10 cellular contexts compared by ENCODE assay signal in genomic region chr2:234451852-234452625, GRCh38. TPM values are rescaled to one million over a fixed set of nuclear protein-coding genes. Genes with fewer than 3 reads are reported as not detected.
DNase-seq lines count a peak whose midpoint lies in the region; ATAC-seq and TF ChIP-seq lines count a peak whose summit lies in the region.
"Had no signal": no experiment of that assay in that cellular context is flagged by ENCODE, and none has a peak within 500 bp of the region (broad histone marks: within the 10 kb centered on the region; RNA-seq: fewer than 3 reads in every experiment).

No MANE protein-coding gene starts in this region.

- peak overlapping the region; percentile 87 to 90 (median 88) for H3K4me3 Mint-ChIP-seq in T-cell
- H3K4me3 Mint-ChIP-seq in stimulated activated memory B cell treated with anti-CD40 and anti-IgM and Interleukin-4, amounts not matched to agents 10 μg/mL and 1 μg/mL and 100 μg/mL, for 72 hours: no peak overlapping the region

- no peaks in the 10 kb centered on the region for H3K9me3 Mint-ChIP-seq in T-cell
- H3K9me3 Mint-ChIP-seq in stimulated activated memory B cell treated with anti-CD40 and anti-IgM and Interleukin-4, amounts not matched to agents 10 μg/mL and 1 μg/mL and 100 μg/mL, for 72 hours: no peaks in the 10 kb centered on the region

- no peak overlapping the region for H3K9ac ChIP-seq in SK-N-SH

- H3K27ac Mint-ChIP-seq in T-cell: peak overlapping the region; percentile 91 to 99
- H3K27ac Mint-ChIP-seq in stimulated activated memory B cell treated with anti-CD40 and anti-IgM and Interleukin-4, amounts not matched to agents 10 μg/mL and 1 μg/mL and 100 μg/mL, for 72 hours: peak overlapping the region; percentile 7

- H3K27me3 Mint-ChIP-seq in T-cell: no peaks in the 10 kb centered on the region
- no peaks in the 10 kb centered on the region for H3K27me3 Mint-ChIP-seq in stimulated activated memory B cell treated with anti-CD40 and anti-IgM and Interleukin-4, amounts not matched to agents 10 μg/mL and 1 μg/mL and 100 μg/mL, for 72 hours

- TF ChIP-seq CTCF in SK-N-SH (IDR thresholded peaks at IDR 0.05): no peak

- peaks cover 82 to 94% (median 94%) of the 10 kb centered on the region in 3 donors for H3K4me1 Mint-ChIP-seq in T-cell
- H3K4me1 Mint-ChIP-seq in stimulated activated memory B cell treated with anti-CD40 and anti-IgM and Interleukin-4, amounts not matched to agents 10 μg/mL and 1 μg/mL and 100 μg/mL, for 72 hours: peaks cover 59% of the 10 kb centered on the region

- no peak overlapping the region for H3K4me2 ChIP-seq in SK-N-SH

- POLR2A ChIA-PET in SK-N-SH (lab: Yijun Ruan, JAX) (no interaction called here), T-cell (lab: Charles Lee) (interaction anchor here (0.6 to 5.2 kb wide), 31 partner anchors 11 to 462 kb away, joined by 3 to 74 read pairs (median 5); partner anchors contain the start of gene ARL4C (in 1 of the 2))

- no peaks in the 10 kb centered on the region for H3K79me2 ChIP-seq in SK-N-SH (ENCODE audit: insufficient read depth)

- peak overlapping the region in 1 of 2 experiments; percentile 59; a peak in 2 of 4 replicates for H3K27ac ChIP-seq in SK-N-SH (ENCODE audit: low read depth in 2 of 2, low read length in 1 of 2)
- H3K27ac ChIP-seq: SK-N-MC had no signal

- H3K4me1 ChIP-seq in SK-N-SH (ENCODE audit: control insufficient read depth in 1 of 2, insufficient read depth in 2 of 2, low read depth in 1 of 2, low read length in 1 of 2): 0 out of 4 replicates have a peak, but pooled peaks cover 0 to 4% of the 10 kb centered on the region in 2 experiments

- no peaks in the 10 kb centered on the region for H3K9me3 ChIP-seq in SK-N-SH
- H3K9me3 ChIP-seq: thoracic aorta had no signal

- ATAC-seq in SK-N-SH treated with all-trans-retinoic acid at 6 μM for 48 hours: no peak
- ATAC-seq in T-cell (replicated peaks in 1 of 4): peak in 3 of 4 experiments; percentile 3 to 11 (median 11)
- no peak for ATAC-seq in stimulated activated memory B cell treated with anti-CD40 and anti-IgM and Interleukin-4, amounts not matched to agents 10 μg/mL and 1 μg/mL and 100 μg/mL, for 72 hours
- no peak for ATAC-seq in GM21360 (IDR thresholded peaks at IDR 0.05; ENCODE audit: unreplicated experiment)

- no peak overlapping the region; the same call in 1 of the 2 replicates for H2AFZ ChIP-seq in SK-N-SH (ENCODE audit: low read depth)

- H3K36me3 ChIP-seq in SK-N-SH (replicated peaks in 1 of 2; ENCODE audit: control insufficient read depth in 1 of 2, insufficient read depth in 2 of 2, low read length in 1 of 2): no peaks in the 10 kb centered on the region
- H3K36me3 ChIP-seq: thoracic aorta had no signal

- 82% methylated on average over 4 of the region's 4 CpGs for WGBS in SK-N-SH (ENCODE audit: low lambda C conversion rate)

- H3F3A ChIP-seq in SK-N-SH (replicated peaks; ENCODE audit: insufficient read depth): no peaks in the 10 kb centered on the region

- TF ChIP-seq RAD21 in SK-N-SH (IDR thresholded peaks at IDR 0.05; ENCODE audit: low read length): no peak

- no peak overlapping the region for H3K4me3 ChIP-seq in SK-N-SH (ENCODE audit: low read depth in 2 of 2, low read length in 1 of 2)
- H3K4me3 ChIP-seq: SK-N-MC, thoracic aorta had no signal

- H4K20me1 ChIP-seq in SK-N-SH (ENCODE audit: insufficient read depth): no peaks in the 10 kb centered on the region

- H3K9me2 ChIP-seq in SK-N-SH: no peaks in the 10 kb centered on the region

- DNase-seq in SK-N-SH: no peak
- peak in 1 of 34 experiments; percentile 40 for DNase-seq in T-cell
- peak; percentile 17 for DNase-seq in fibroblast of gingiva (ENCODE audit: low read depth)
- no peak for DNase-seq in HK-2 (ENCODE audit: unreplicated experiment)
- DNase-seq in RKO (ENCODE audit: low spot score): no peak

- H3K36me3 Mint-ChIP-seq in T-cell: peaks cover 27% of the 10 kb centered on the region
- no peaks in the 10 kb centered on the region for H3K36me3 Mint-ChIP-seq in stimulated activated memory B cell treated with anti-CD40 and anti-IgM and Interleukin-4, amounts not matched to agents 10 μg/mL and 1 μg/mL and 100 μg/mL, for 72 hours

- no peak for TF ChIP-seq EP300 in SK-N-SH (IDR thresholded peaks at IDR 0.05; ENCODE audit: borderline replicate concordance in 1 of 2, low read depth in 1 of 2, low read length in 1 of 2)

- CTCF ChIA-PET in SK-N-SH (lab: Yijun Ruan, JAX) (no interaction called here), T-cell (lab: Charles Lee) (interaction anchor here in 1 of 2 donors (0.7 to 3.2 kb wide), 8 partner anchors 12 to 143 kb away, joined by 3 to 28 read pairs (median 5); partner anchors contain the start of gene ARL4C)

- no peaks in the 10 kb centered on the region for H3K27me3 ChIP-seq in SK-N-SH (ENCODE audit: insufficient read depth)

TF ChIP-seq in SK-N-SH, 30 proteins besides CTCF, POLR2A, EP300 and RAD21:
- TF ChIP-seq JUND (IDR thresholded peaks at IDR 0.05) (0 out of 2 replicates have a peak, but pooled peaks have one; percentile 16), USF1 (IDR thresholded peaks at IDR 0.05; ENCODE audit: borderline replicate concordance, low read depth) (no peak)

TF ChIP-seq in SK-N-SH treated with all-trans-retinoic acid at 6 μM for 48 hours, 23 proteins besides CTCF, POLR2A, EP300 and RAD21 (continues in another document):
- TF ChIP-seq TSHZ2 (CRISPR knock-in tag; IDR thresholded peaks at IDR 0.05) (no peak), GLIS3 (CRISPR knock-in tag; IDR thresholded peaks at IDR 0.05) (no peak), CREB5 (CRISPR knock-in tag; IDR thresholded peaks at IDR 0.05; ENCODE audit: low read depth) (no peak), ZNF8 (CRISPR knock-in tag; IDR thresholded peaks at IDR 0.05) (no peak), ZNF70 (CRISPR knock-in tag; IDR thresholded peaks at IDR 0.05) (no peak), ZFP3 (CRISPR knock-in tag; IDR thresholded peaks at IDR 0.05) (no peak), PATZ1 (CRISPR knock-in tag; IDR thresholded peaks at IDR 0.05; ENCODE audit: borderline replicate concordance) (no peak), ESRRG (CRISPR knock-in tag; IDR thresholded peaks at IDR 0.05) (no peak), TCF4 (CRISPR knock-in tag; IDR thresholded peaks at IDR 0.05; ENCODE audit: borderline replicate concordance) (no peak)

RNA-seq across cellular contexts. Expression of gene ARL4C, which starts 44.8 kb away (rescaled TPM):
- polyA plus RNA-seq in SK-N-SH (2012; rRNA removed): 20.6 and 24.0 TPM in 2 replicates
- polyA plus RNA-seq in SK-N-SH (2012; cell fraction: cytosol; rRNA removed): 22.6 and 24.1 TPM in 2 replicates
- polyA plus RNA-seq in SK-N-SH (2012; cell fraction: nucleus; rRNA removed): 12.1 and 13.3 TPM in 2 replicates
- 100 to 1,000 TPM; 209 to 424 (median 294) TPM for total RNA-seq in T-cell

Comparison
In these comparisons a context has a peak if more than half of its experiments do, and no peak if none do; other contexts are left out.
1. ATAC-seq: peak in T-cell (3 of 4); none in SK-N-SH treated with all-trans-retinoic acid at 6 μM for 48 hours (single experiment), stimulated activated memory B cell treated with anti-CD40 and anti-IgM and Interleukin-4, amounts not matched to agents 10 μg/mL and 1 μg/mL and 100 μg/mL, for 72 hours (single experiment) and GM21360 (single experiment).